1 cellular context compared by ENCODE assay signal in genomic region chr9:13281356-13282016, GRCh38.
A peak's percentile ranks its signal among the peaks of the same experiment; 100 is the strongest.
TF ChIP-seq lines count a peak whose summit lies in the region.

No MANE protein-coding gene starts in this region.

TF ChIP-seq in SK-N-SH treated with all-trans-retinoic acid at 6 μM for 48 hours, 23 proteins besides CTCF, POLR2A, EP300 and RAD21 (continued from another document):
- TF ChIP-seq CREB5 (CRISPR knock-in tag; IDR thresholded peaks at IDR 0.05; ENCODE audit: low read depth) (peak; percentile 34; the same call in 1 of the 2 replicates), ZFP3 (CRISPR knock-in tag; IDR thresholded peaks at IDR 0.05) (peak; percentile 62; the same call in 1 of the 2 replicates)
